19 cellular contexts compared by ENCODE assay signal in the genomic region with DNA sequence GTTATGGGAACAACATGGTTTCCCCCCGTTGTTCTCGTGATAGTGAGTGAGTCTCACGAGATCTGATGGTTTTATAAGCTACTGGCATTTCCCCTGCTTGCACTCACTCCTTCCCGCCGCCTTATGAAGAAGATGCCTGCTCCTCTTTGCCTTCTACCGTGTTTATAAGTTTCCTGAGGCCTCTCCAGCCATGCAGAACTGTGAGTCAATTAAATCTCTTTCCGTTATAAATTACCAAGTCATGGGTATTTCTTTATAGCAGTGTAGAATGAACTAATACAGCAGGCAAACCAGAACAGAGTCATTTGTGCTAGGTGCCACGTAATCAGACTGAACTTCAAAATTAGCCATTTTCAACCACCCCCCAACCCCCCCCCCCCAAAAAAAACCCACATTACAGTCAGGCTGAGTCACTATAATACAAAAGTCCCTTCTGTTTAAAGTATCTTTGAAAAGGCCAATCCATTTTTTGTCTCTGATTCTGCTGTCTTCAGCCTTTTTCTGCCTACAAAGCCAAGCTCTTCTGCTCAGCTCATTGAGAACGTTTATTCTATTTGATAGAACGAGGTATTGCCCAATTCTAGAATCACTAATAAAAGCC. TPM values are rescaled to one million over a fixed set of nuclear protein-coding genes. Genes with fewer than 3 reads are reported as not detected.
DNase-seq lines count a peak whose midpoint lies in the region; ATAC-seq and TF ChIP-seq lines count a peak whose summit lies in the region.
"Had no signal": no experiment of that assay in that cellular context is flagged by ENCODE, and none has a peak within 500 bp of the region (broad histone marks: within the 10 kb centered on the region; RNA-seq: fewer than 3 reads in every experiment).

No MANE protein-coding gene starts in this region.

- ATAC-seq in GM18520 (IDR thresholded peaks at IDR 0.05; ENCODE audit: unreplicated experiment) (no peak), body of pancreas (no peak), aorta (ENCODE audit: low FRiP score) (no peak)
- ATAC-seq: right cardiac atrium had no signal

- WGBS in body of pancreas, 2 donors: 63 to 69% methylated on average over 10 of the region's 10 CpGs
- WGBS in aorta, 2 donors: 66 to 67% methylated on average over 10 of the region's 10 CpGs

- peak overlapping the region; percentile 78 for H3K27ac ChIP-seq in AG04450 (ENCODE audit: low read depth, low read length)
- no peak overlapping the region for H3K27ac ChIP-seq in body of pancreas
- H3K27ac ChIP-seq in aorta (ENCODE audit: low read depth in 1 of 2, low read length in 2 of 2): no peak overlapping the region
- H3K27ac ChIP-seq: ascending aorta; BLaER1 treated with 17β-estradiol and CSF1 and Interleukin-3, amounts not matched to agents 10 nM and 100 nM; dorsolateral prefrontal cortex; SK-N-MC; tibial artery had no signal

- H3K4me3 ChIP-seq in AG04450 (ENCODE audit: low read depth, low read length) (no peak overlapping the region), kidney epithelial cell (ENCODE audit: low read depth, low read length) (no peak overlapping the region), body of pancreas (no peak overlapping the region), aorta (ENCODE audit: low read length in 2 of 2) (no peak overlapping the region)
- H3K4me3 ChIP-seq: ascending aorta; BLaER1 treated with 17β-estradiol and CSF1 and Interleukin-3, amounts not matched to agents 10 nM and 100 nM; dorsolateral prefrontal cortex; SK-N-MC; tibial artery had no signal

- TF ChIP-seq POLR2A in body of pancreas (IDR thresholded peaks at IDR 0.05): no peak

- no peaks in the 10 kb centered on the region for H3K36me3 ChIP-seq in kidney epithelial cell (ENCODE audit: control insufficient read depth, insufficient read depth, low read length)
- H3K36me3 ChIP-seq in body of pancreas (replicated peaks in 1 of 2; ENCODE audit: insufficient read depth in 1 of 2, low read depth in 2 of 2): no peaks in the 10 kb centered on the region
- no peaks in the 10 kb centered on the region for H3K36me3 ChIP-seq in aorta (ENCODE audit: control insufficient read depth in 1 of 2, insufficient read depth in 2 of 2, low read length in 1 of 2)
- H3K36me3 ChIP-seq: ascending aorta; BLaER1 treated with 17β-estradiol and CSF1 and Interleukin-3, amounts not matched to agents 10 nM and 100 nM; tibial artery had no signal

- CTCF ChIA-PET in AG04450 (lab: Charles Lee): interaction anchor here (0.6 kb wide), 1 partner anchor 13 kb away, joined by 3 read pairs; no protein-coding TSS in a partner anchor

- H3K27me3 ChIP-seq in AG04450 (ENCODE audit: control insufficient read depth, insufficient read depth, low read length) (no peaks in the 10 kb centered on the region), kidney epithelial cell (ENCODE audit: control insufficient read depth, insufficient read depth, low read length) (no peaks in the 10 kb centered on the region), body of pancreas (no peaks in the 10 kb centered on the region), aorta (ENCODE audit: control insufficient read depth in 1 of 2, insufficient read depth in 2 of 2, low read length in 1 of 2) (peaks cover 0 to 1% of the 10 kb centered on the region in 2 donors)
- H3K27me3 ChIP-seq: ascending aorta; BLaER1 treated with 17β-estradiol and CSF1 and Interleukin-3, amounts not matched to agents 10 nM and 100 nM; tibial artery had no signal

- no peaks in the 10 kb centered on the region for H3K4me1 ChIP-seq in body of pancreas
- no peaks in the 10 kb centered on the region for H3K4me1 ChIP-seq in aorta (ENCODE audit: control insufficient read depth in 1 of 2, insufficient read depth in 2 of 2, low read length in 2 of 2)
- H3K4me1 ChIP-seq: ascending aorta; BLaER1 treated with 17β-estradiol and CSF1 and Interleukin-3, amounts not matched to agents 10 nM and 100 nM; tibial artery had no signal

- TF ChIP-seq CTCF in AG04450 (IDR thresholded peaks at IDR 0.05; ENCODE audit: low read depth, low read length) (no peak), kidney epithelial cell (IDR thresholded peaks at IDR 0.05; ENCODE audit: insufficient read depth, low read length, poor library complexity, severe bottlenecking) (no peak), body of pancreas (IDR thresholded peaks at IDR 0.05) (no peak)

- intact Hi-C loops in body of pancreas (cut with DNase I): no loop called here
- intact Hi-C loops in aorta (cut with DNase I): no loop called here

- DNase-seq in AG04450 (ENCODE audit: low read depth, low spot score) (peak; percentile 54), HCEC 1CT (peak; percentile 94), amniotic epithelial cell (ENCODE audit: low read depth) (peak; percentile 6), kidney epithelial cell (ENCODE audit: low read depth) (peak; percentile 79), body of pancreas (no peak), aorta (no peak)
- no peak for DNase-seq in central memory CD4-positive, alpha-beta T cell
- DNase-seq: dorsolateral prefrontal cortex; NCI-H1436; NCI-H2227 treated with DMSO at 0.1 percent for 48 hours; right cardiac atrium; stimulated activated CD4-positive, alpha-beta T cell treated with anti-CD3 and anti-CD28 coated beads, Interleukin-2, amount 100 ng/mL, for 48 hours; tibial artery had no signal

- POLR2A ChIA-PET in AG04450 (lab: Yijun Ruan, JAX): interaction anchor here (1.5 kb wide), 1 partner anchor 12 kb away, joined by 3 read pairs; no protein-coding TSS in a partner anchor

- H3K9me3 ChIP-seq in AG04450 (ENCODE audit: control insufficient read depth, insufficient read depth, low read length) (peaks cover 3% of the 10 kb centered on the region; the same call in 1 of the 2 replicates), body of pancreas (no peaks in the 10 kb centered on the region), aorta (ENCODE audit: control insufficient read depth, low read length) (no peaks in the 10 kb centered on the region)
- H3K9me3 ChIP-seq: ascending aorta; BLaER1 treated with 17β-estradiol and CSF1 and Interleukin-3, amounts not matched to agents 10 nM and 100 nM; tibial artery had no signal

RNA-seq across cellular contexts. Expression of a gene that starts 4.1 kb away (rescaled TPM):
- not detected in 2 replicates for polyA plus RNA-seq in AG04450 (2011; rRNA removed)
- polyA minus RNA-seq in AG04450 (2011; rRNA and poly(A)+ RNA removed): not detected in 2 replicates
- total RNA-seq in kidney epithelial cell: not detected in 2 replicates
- total RNA-seq in body of pancreas: not detected
- not detected for total RNA-seq in aorta
- polyA plus RNA-seq in aorta: not detected
- total RNA-seq: ascending aorta, lung microvascular endothelial cell, neural crest cell, right cardiac atrium had no signal
- polyA plus RNA-seq: right cardiac atrium had no signal

RNA-seq across cellular contexts. Expression of a gene that starts 4.6 kb away (rescaled TPM):
- polyA plus RNA-seq in AG04450 (2011; rRNA removed) (0.05 TPM in 1 of 2 replicates, not detected in the other), aorta (not detected)
- 0.70 and 1.1 TPM in 2 replicates for polyA minus RNA-seq in AG04450 (2011; rRNA and poly(A)+ RNA removed)
- total RNA-seq in kidney epithelial cell (0.08 TPM in 1 of 2 replicates, not detected in the other), body of pancreas (not detected), aorta (not detected)
- total RNA-seq: ascending aorta, dorsolateral prefrontal cortex, lung microvascular endothelial cell, neural crest cell, right cardiac atrium had no signal
- polyA plus RNA-seq: right cardiac atrium had no signal

Comparison
In these comparisons a context has a peak if more than half of its experiments do, and no peak if none do; other contexts are left out.
1. DNase-seq: peak in AG04450 (single experiment), HCEC 1CT (single experiment), amniotic epithelial cell (single experiment) and kidney epithelial cell (single experiment); none in body of pancreas (0 of 4), aorta (0 of 2) and central memory CD4-positive, alpha-beta T cell (single experiment).